ENCODE assay signal across 19 cellular contexts in the genomic region with DNA sequence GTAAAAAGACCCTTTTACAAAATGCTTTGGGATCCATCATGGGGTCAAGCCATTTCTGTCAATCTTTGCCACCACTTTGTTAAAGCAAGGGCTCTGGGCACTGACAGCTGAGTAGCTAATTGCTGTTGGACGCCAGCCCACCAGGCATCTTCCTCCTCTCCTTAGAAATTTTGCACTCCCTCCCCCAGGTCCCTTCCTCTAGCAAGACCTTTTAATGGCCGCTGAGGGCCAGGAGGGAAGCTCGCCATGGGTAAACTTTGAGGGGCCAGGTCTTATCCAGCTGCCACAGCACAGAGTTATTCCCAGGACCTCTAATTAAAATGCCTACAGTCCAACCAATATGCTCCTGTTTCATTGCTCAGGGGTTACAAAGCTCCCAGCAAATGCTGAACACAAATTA. TPM values are rescaled to one million over a fixed set of nuclear protein-coding genes. Genes with fewer than 3 reads are reported as not detected.
"Had no signal": no experiment of that assay in that cellular context is flagged by ENCODE, and none has a peak within 500 bp of the region (broad histone marks: within the 10 kb centered on the region; RNA-seq: fewer than 3 reads in every experiment).

No MANE protein-coding gene starts in this region.

- ATAC-seq: activated T-cell treated with anti-CD3 and anti-CD28 coated beads, Interleukin-2, amount 50 U/mL, for 4 hours; foreskin keratinocyte; natural killer cell treated with Interleukin-12 subunit alpha and Interleukin-12 subunit beta and Interleukin-15 and Interleukin-18, amount 100 ng/mL, for 72 hours had no signal

- H3K4me1 ChIP-seq: foreskin keratinocyte, sigmoid colon, suprapubic skin had no signal

- H3K4me3 Mint-ChIP-seq: activated naive CD8-positive, alpha-beta T cell treated with anti-CD3 and anti-CD28 coated beads, Interleukin-2, amount 10 ng/mL, durations not matched to agents 7 days and 5 days; activated T-cell treated with anti-CD3 and anti-CD28 coated beads, Interleukin-2, amount 50 U/mL, for 4 hours; natural killer cell treated with Interleukin-12 subunit alpha and Interleukin-12 subunit beta and Interleukin-15 and Interleukin-18, amount 100 ng/mL, for 72 hours; stimulated activated naive CD8-positive, alpha-beta T cell treated with anti-CD3 and anti-CD28 coated beads, Interleukin-15, Interleukin-2, amounts not matched to agents 100 ng/mL and 50 ng/mL, for 24 hours had no signal

- H3K27ac ChIP-seq: foreskin keratinocyte, ovary, sigmoid colon, spleen, suprapubic skin had no signal

- H3K27me3 Mint-ChIP-seq: activated naive CD8-positive, alpha-beta T cell treated with anti-CD3 and anti-CD28 coated beads, Interleukin-2, amount 10 ng/mL, durations not matched to agents 7 days and 5 days; natural killer cell treated with Interleukin-12 subunit alpha and Interleukin-12 subunit beta and Interleukin-15 and Interleukin-18, amount 100 ng/mL, for 72 hours; stimulated activated naive CD8-positive, alpha-beta T cell treated with anti-CD3 and anti-CD28 coated beads, Interleukin-15, Interleukin-2, amounts not matched to agents 100 ng/mL and 50 ng/mL, for 24 hours had no signal

- H3K27me3 ChIP-seq: foreskin keratinocyte, ovary, sigmoid colon, spleen had no signal

- H3K9me3 Mint-ChIP-seq: activated naive CD8-positive, alpha-beta T cell treated with anti-CD3 and anti-CD28 coated beads, Interleukin-2, amount 10 ng/mL, durations not matched to agents 7 days and 5 days; activated T-cell treated with anti-CD3 and anti-CD28 coated beads, Interleukin-2, amount 50 U/mL, for 4 hours; natural killer cell treated with Interleukin-12 subunit alpha and Interleukin-12 subunit beta and Interleukin-15 and Interleukin-18, amount 100 ng/mL, for 72 hours; stimulated activated naive CD8-positive, alpha-beta T cell treated with anti-CD3 and anti-CD28 coated beads, Interleukin-15, Interleukin-2, amounts not matched to agents 100 ng/mL and 50 ng/mL, for 24 hours had no signal

- DNase-seq: activated CD4-positive, alpha-beta T cell treated with anti-CD3 and anti-CD28 coated beads, Interleukin-2, amount 50 U/mL, for 1 hour; activated gamma-delta T cell; activated naive CD8-positive, alpha-beta T cell treated with anti-CD3 and anti-CD28 coated beads, Interleukin-2, amount 10 ng/mL, durations not matched to agents 7 days and 5 days; activated T-cell treated with anti-CD3 and anti-CD28 coated beads, Interleukin-2, amount 50 U/mL, for 4 hours; anterior cingulate cortex; effector memory CD4-positive, alpha-beta T cell; foreskin keratinocyte; glutamatergic neuron; hypothalamus; kidney glomerular epithelial cell; mesenchymal stem cell; ovary; sigmoid colon; spleen; T-helper 9 cell; trophoblast cell had no signal

- H3K36me3 Mint-ChIP-seq: natural killer cell treated with Interleukin-12 subunit alpha and Interleukin-12 subunit beta and Interleukin-15 and Interleukin-18, amount 100 ng/mL, for 72 hours had no signal

- H3K36me3 ChIP-seq: ovary, sigmoid colon, spleen, suprapubic skin had no signal

- H3K27ac Mint-ChIP-seq: activated naive CD8-positive, alpha-beta T cell treated with anti-CD3 and anti-CD28 coated beads, Interleukin-2, amount 10 ng/mL, durations not matched to agents 7 days and 5 days; stimulated activated naive CD8-positive, alpha-beta T cell treated with anti-CD3 and anti-CD28 coated beads, Interleukin-15, Interleukin-2, amounts not matched to agents 100 ng/mL and 50 ng/mL, for 24 hours had no signal

- H3K9me3 ChIP-seq: ovary, sigmoid colon, spleen, suprapubic skin had no signal

- H3K4me3 ChIP-seq: ovary, sigmoid colon, spleen, suprapubic skin had no signal

RNA-seq across cellular contexts. Expression of gene SCML4, which starts 16.9 kb away (rescaled TPM):
- total RNA-seq: foreskin keratinocyte had no signal
- polyA plus RNA-seq: foreskin keratinocyte had no signal
